ENCODE assay signal across 1 cellular context in the genomic region with DNA sequence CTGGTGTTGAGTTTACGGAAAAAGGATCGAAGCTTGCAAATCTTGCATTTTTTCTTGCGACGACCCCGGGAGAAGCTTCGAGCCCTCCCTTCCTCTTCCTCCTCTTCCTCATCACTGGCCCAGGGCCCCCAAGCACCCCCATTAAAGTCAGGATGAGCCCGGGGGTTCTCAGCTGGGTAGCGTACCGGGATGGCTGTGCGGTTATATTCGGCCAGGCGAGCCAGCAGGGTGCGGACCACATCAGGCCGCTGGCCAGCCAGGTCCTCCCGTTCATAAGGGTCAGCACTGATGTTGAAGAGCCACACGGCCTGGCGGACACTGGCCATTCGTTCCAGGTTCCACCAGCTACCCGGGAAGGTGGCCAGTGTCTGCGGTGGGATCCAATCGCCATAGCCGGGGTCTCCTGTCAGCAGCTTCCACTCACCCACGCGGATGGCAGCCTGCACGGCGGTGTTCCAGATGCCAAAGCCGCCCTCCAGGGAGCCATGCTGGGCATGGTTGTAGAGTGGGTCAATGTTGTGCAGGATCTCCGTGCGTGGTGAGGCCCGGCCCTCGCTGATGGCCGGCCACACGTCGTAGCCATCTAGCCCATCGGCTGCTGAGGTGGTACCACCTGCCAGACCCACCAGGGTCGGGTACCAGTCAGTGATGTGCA.
TF ChIP-seq lines count a peak whose summit lies in the region.

No MANE protein-coding gene starts in this region.

TF ChIP-seq in HepG2, 621 proteins besides CTCF, POLR2A, EP300 and RAD21:
- TF ChIP-seq AGO2 (optimal IDR thresholded peaks at IDR 0.05; ENCODE audit: low read depth, low read length) (peak; percentile 71), USF2 (IDR thresholded peaks at IDR 0.05; ENCODE audit: low read depth, low read length) (no peak), USF2 (CRISPR knock-in tag; IDR thresholded peaks at IDR 0.05; ENCODE audit: borderline replicate concordance) (no peak)
